ENCODE assay signal across 9 cellular contexts in genomic region chr7:98021588-98022351, GRCh38. TPM values are rescaled to one million over a fixed set of nuclear protein-coding genes. Genes with fewer than 3 reads are reported as not detected.
DNase-seq lines count a peak whose midpoint lies in the region; ATAC-seq, FAIRE-seq and TF ChIP-seq lines count a peak whose summit lies in the region.
"Had no signal": no experiment of that assay in that cellular context is flagged by ENCODE, and none has a peak within 500 bp of the region (broad histone marks: within the 10 kb centered on the region; RNA-seq: fewer than 3 reads in every experiment).

No MANE protein-coding gene starts in this region.

- 0 out of 2 replicates have a peak, but pooled peaks cover 3% of the 10 kb centered on the region for H4K20me1 ChIP-seq in HepG2 (ENCODE audit: insufficient read depth, low read length)

- no TSS peak for BruUV-seq in HepG2 (replicated peaks; lab: Mats Ljungman, UMichigan)

- H3K4me3 Mint-ChIP-seq in chondrocyte (ENCODE audit: unreplicated experiment) = no peak overlapping the region
- H3K4me3 Mint-ChIP-seq: stimulated activated naive CD8-positive, alpha-beta T cell treated with anti-CD3 and anti-CD28 coated beads, Interleukin-15, Interleukin-2, amounts not matched to agents 100 ng/mL and 50 ng/mL, for 24 hours had no signal

- TF ChIP-seq EP300 in HepG2 (IDR thresholded peaks at IDR 0.05; ENCODE audit: low read depth in 2 of 2, low read length in 2 of 2) = no peak
- TF ChIP-seq EP300 in HepG2 (CRISPR knock-in tag; IDR thresholded peaks at IDR 0.05; ENCODE audit: borderline replicate concordance) = no peak

- H3K9ac ChIP-seq in HepG2 (ENCODE audit: insufficient read depth, low read depth, low read length) = no peak overlapping the region

- no peaks in the 10 kb centered on the region for H3K9me3 Mint-ChIP-seq in chondrocyte (ENCODE audit: low read depth)
- H3K9me3 Mint-ChIP-seq: stimulated activated naive CD8-positive, alpha-beta T cell treated with anti-CD3 and anti-CD28 coated beads, Interleukin-15, Interleukin-2, amounts not matched to agents 100 ng/mL and 50 ng/mL, for 24 hours had no signal

- no peaks in the 10 kb centered on the region for H3K36me3 ChIP-seq in HepG2 (replicated peaks in 1 of 2; ENCODE audit: control insufficient read depth in 1 of 2, insufficient read depth in 2 of 2, low read length in 2 of 2)

- POLR2A ChIA-PET in HepG2 (lab: Yijun Ruan, JAX) = interaction anchor here (0.9 kb wide), 1 partner anchor 147 kb away, joined by 4 read pairs; no protein-coding TSS in a partner anchor

- no peaks in the 10 kb centered on the region for H3K36me3 Mint-ChIP-seq in chondrocyte (ENCODE audit: low read depth)

- WGBS in HepG2 (ENCODE audit: low lambda C conversion rate) = 8% methylated on average over 18 of the region's 18 CpGs

- H3K27ac Mint-ChIP-seq in chondrocyte (ENCODE audit: unreplicated experiment) = no peak overlapping the region
- H3K27ac Mint-ChIP-seq: stimulated activated naive CD8-positive, alpha-beta T cell treated with anti-CD3 and anti-CD28 coated beads, Interleukin-15, Interleukin-2, amounts not matched to agents 100 ng/mL and 50 ng/mL, for 24 hours had no signal

- FAIRE-seq in GM18507 (lab: Jason Lieb, UNC) = peak; percentile 48
- no peak for FAIRE-seq in HepG2 (lab: Jason Lieb, UNC)

- no peak for TF ChIP-seq POLR2A in HepG2 (IDR thresholded peaks at IDR 0.05; ENCODE audit: insufficient read depth in 1 of 2, low read depth in 2 of 2, low read length in 2 of 2)

- H3K4me3 ChIP-seq in HepG2 (replicated peaks in 1 of 3; ENCODE audit: insufficient read depth in 1 of 3, low read depth in 2 of 3, low read length in 3 of 3) = no peak overlapping the region

- no peaks in the 10 kb centered on the region for H3K79me2 ChIP-seq in HepG2 (ENCODE audit: insufficient read depth, low read length)

- H3K27me3 ChIP-seq in HepG2 (ENCODE audit: control insufficient read depth in 1 of 2, insufficient read depth in 2 of 2, low read length in 2 of 2) = peaks cover 2% of the 10 kb centered on the region in 2 experiments; a peak in 1 of 5 replicates

- H3K4me1 ChIP-seq in HepG2 (ENCODE audit: insufficient read depth, low read length) = 0 out of 2 replicates have a peak, but pooled peaks cover 5% of the 10 kb centered on the region

- in situ Hi-C loops in HepG2 (cut with HindIII; ENCODE audit: extremely low pct_ligation_motif_present, low pct_unique_long_range_greater_than_20kb) = loop anchor here (5.0 kb wide), 1 partner anchor 141 kb away; no protein-coding TSS in a partner anchor

- TF ChIP-seq RAD21 in HepG2 (CRISPR knock-in tag; IDR thresholded peaks at IDR 0.05) = peak; percentile 91

- peaks cover 3% of the 10 kb centered on the region for H3K4me1 Mint-ChIP-seq in chondrocyte (ENCODE audit: low read depth)

- CTCF ChIA-PET in HepG2 (lab: Yijun Ruan, JAX; ENCODE audit: low intra/inter-chr PET ratio, low total read pairs) = interaction anchor here (1.7 to 2.3 kb wide), 2 partner anchors 146 to 219 kb away, joined by 12 to 68 read pairs; no protein-coding TSS in a partner anchor

- intact Hi-C loops in HepG2 (cut with micrococcal nuclease; ENCODE audit: unreplicated experiment) = loop anchor here (1.0 to 2.0 kb wide), 3 partner anchors 85 to 220 kb away; partner anchors contain the start of gene LMTK2

- H3K9me3 ChIP-seq in HepG2 (ENCODE audit: low read length) = no peaks in the 10 kb centered on the region

- peaks cover 4% of the 10 kb centered on the region for H3K27me3 Mint-ChIP-seq in chondrocyte (ENCODE audit: low read depth)
- H3K27me3 Mint-ChIP-seq: stimulated activated naive CD8-positive, alpha-beta T cell treated with anti-CD3 and anti-CD28 coated beads, Interleukin-15, Interleukin-2, amounts not matched to agents 100 ng/mL and 50 ng/mL, for 24 hours had no signal

- H2AFZ ChIP-seq in HepG2 (ENCODE audit: low read length) = no peak overlapping the region

- DNase-seq in A172 (ENCODE audit: low spot score) = peak; percentile 64
- DNase-seq in GM18507 (ENCODE audit: extremely low spot score, insufficient read length, low read depth) = peak; percentile 60
- DNase-seq in NCI-H460 (ENCODE audit: extremely low read depth, low read depth) = peak; percentile 68
- DNase-seq in activated CD4-positive, alpha-beta T cell treated with anti-CD3 and anti-CD28 coated beads for 48 hours = peak; percentile 90
- no peak for DNase-seq in chondrocyte (ENCODE audit: low spot score)
- peak; percentile 49 for DNase-seq in HepG2 (ENCODE audit: low spot score)
- DNase-seq in stimulated activated CD4-positive, alpha-beta T cell treated with anti-CD3 and anti-CD28 coated beads, TNF-alpha, amount 100 ng/mL, for 1 hour (ENCODE audit: low read depth in 3 of 3, low spot score in 1 of 3) = peak; percentile 45 to 84 (median 63)

- H3K27ac ChIP-seq in HepG2 (ENCODE audit: extremely low read length, insufficient read depth, low read length) = no peak overlapping the region

- peak overlapping the region; percentile 42; the same call in 1 of the 2 replicates for H3K4me2 ChIP-seq in HepG2 (ENCODE audit: low read depth, low read length)

- peak; percentile 94 for TF ChIP-seq CTCF in chondrocyte (IDR thresholded peaks at IDR 0.05)
- TF ChIP-seq CTCF in HepG2 (CRISPR knock-in tag; IDR thresholded peaks at IDR 0.05) = peak; percentile 92

- peak; percentile 85 for ATAC-seq in HG03280 (IDR thresholded peaks at IDR 0.05; ENCODE audit: unreplicated experiment)
- ATAC-seq in HepG2 = peak; percentile 91

TF ChIP-seq in HepG2, 621 proteins besides CTCF, POLR2A, EP300 and RAD21 (continues in another document):
- no peak for TF ChIP-seq ZNF597 (CRISPR knock-in tag; IDR thresholded peaks at IDR 0.05)
- TF ChIP-seq SMC3 (IDR thresholded peaks at IDR 0.05; ENCODE audit: low read length) = peak; percentile 70
- 0 out of 2 replicates have a peak, but pooled peaks have one; percentile 13 for TF ChIP-seq RXRA (CRISPR knock-in tag; IDR thresholded peaks at IDR 0.05)
- TF ChIP-seq TARDBP (CRISPR knock-in tag; IDR thresholded peaks at IDR 0.05) = no peak
- TF ChIP-seq YY1 (IDR thresholded peaks at IDR 0.05; ENCODE audit: insufficient read depth, insufficient replicate concordance, low read depth, low read length) = no peak
- TF ChIP-seq STAG1 (CRISPR knock-in tag; IDR thresholded peaks at IDR 0.05) = peak; percentile 98
- no peak for TF ChIP-seq MAFG (CRISPR knock-in tag; IDR thresholded peaks at IDR 0.05)
- TF ChIP-seq ELF3 (CRISPR knock-in tag; IDR thresholded peaks at IDR 0.05) = peak; percentile 53; the same call in 1 of the 2 replicates
- TF ChIP-seq BORCS8-MEF2B (CRISPR knock-in tag; IDR thresholded peaks at IDR 0.05) = 0 out of 2 replicates have a peak, but pooled peaks have one; percentile 26
- TF ChIP-seq, protein P1, sequence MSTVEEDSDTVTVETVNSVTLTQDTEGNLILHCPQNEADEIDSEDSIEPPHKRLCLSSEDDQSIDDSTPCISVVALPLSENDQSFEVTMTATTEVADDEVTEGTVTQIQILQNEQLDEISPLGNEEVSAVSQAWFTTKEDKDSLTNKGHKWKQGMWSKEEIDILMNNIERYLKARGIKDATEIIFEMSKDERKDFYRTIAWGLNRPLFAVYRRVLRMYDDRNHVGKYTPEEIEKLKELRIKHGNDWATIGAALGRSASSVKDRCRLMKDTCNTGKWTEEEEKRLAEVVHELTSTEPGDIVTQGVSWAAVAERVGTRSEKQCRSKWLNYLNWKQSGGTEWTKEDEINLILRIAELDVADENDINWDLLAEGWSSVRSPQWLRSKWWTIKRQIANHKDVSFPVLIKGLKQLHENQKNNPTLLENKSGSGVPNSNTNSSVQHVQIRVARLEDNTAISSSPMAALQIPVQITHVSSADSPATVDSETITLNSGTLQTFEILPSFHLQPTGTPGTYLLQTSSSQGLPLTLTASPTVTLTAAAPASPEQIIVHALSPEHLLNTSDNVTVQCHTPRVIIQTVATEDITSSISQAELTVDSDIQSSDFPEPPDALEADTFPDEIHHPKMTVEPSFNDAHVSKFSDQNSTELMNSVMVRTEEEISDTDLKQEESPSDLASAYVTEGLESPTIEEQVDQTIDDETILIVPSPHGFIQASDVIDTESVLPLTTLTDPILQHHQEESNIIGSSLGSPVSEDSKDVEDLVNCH (CRISPR knock-in tag; IDR thresholded peaks at IDR 0.05) = no peak

RNA-seq across cellular contexts. Expression of gene OCM2, which starts 31.8 kb away (rescaled TPM):
- not detected in 2 replicates for total RNA-seq in A172 (2014; rRNA removed; shearing (Covaris generic))
- total RNA-seq in NCI-H460 (2014; rRNA removed; shearing (Covaris generic)) = not detected in 2 replicates
- polyA plus RNA-seq in NCI-H460 (2014; cell fraction: nucleus; rRNA removed) = not detected in 2 replicates
- total RNA-seq in chondrocyte = not detected in 3 replicates
- not detected in 2 replicates for total RNA-seq in HepG2 (2016; rRNA removed; fragmentation: Illumina TruSeq; extraction: Trizol)
- not detected in 2 replicates for total RNA-seq in HepG2 (2016; cell fraction: cytosol; rRNA removed; fragmentation: Illumina TruSeq; extraction: Trizol; ENCODE audit: low read depth)
- total RNA-seq in HepG2 (2016; cell fraction: insoluble cytoplasmic fraction; rRNA removed; fragmentation: Illumina TruSeq; extraction: Trizol) = not detected in 2 replicates
- total RNA-seq in HepG2 (2016; cell fraction: membrane; rRNA removed; fragmentation: Illumina TruSeq; extraction: Trizol) = not detected in 2 replicates
- not detected in 2 replicates for total RNA-seq in HepG2 (2016; cell fraction: nucleus; rRNA removed; fragmentation: Illumina TruSeq; extraction: Trizol)
- polyA plus RNA-seq in HepG2 (2011; rRNA removed) = not detected in 2 replicates
- polyA plus RNA-seq in HepG2 (2011; cell fraction: cytosol; rRNA removed) = not detected in 2 replicates
- not detected in 2 replicates for polyA plus RNA-seq in HepG2 (2011; cell fraction: nucleus; rRNA removed)
- not detected in 2 replicates for polyA plus RNA-seq in HepG2 (2012)
- not detected in 2 replicates for polyA plus RNA-seq in HepG2 (2016; cell fraction: cytosol; fragmentation: Illumina TruSeq; extraction: Trizol; ENCODE audit: low read depth)
- not detected in 2 replicates for polyA plus RNA-seq in HepG2 (2016; cell fraction: insoluble cytoplasmic fraction; fragmentation: Illumina TruSeq; extraction: Trizol; ENCODE audit: low read depth)
- not detected in 2 replicates for polyA plus RNA-seq in HepG2 (2016; cell fraction: membrane; fragmentation: Illumina TruSeq; extraction: Trizol; ENCODE audit: low read depth)
- not detected in 2 replicates for polyA plus RNA-seq in HepG2 (2016; cell fraction: nucleus; fragmentation: Illumina TruSeq; extraction: Trizol; ENCODE audit: insufficient read depth, low read depth)
- polyA minus RNA-seq in HepG2 (2011; rRNA and poly(A)+ RNA removed; ENCODE audit: low replicate concordance) = not detected in 2 replicates
- not detected in 2 replicates for polyA minus RNA-seq in HepG2 (2011; cell fraction: cytosol; rRNA and poly(A)+ RNA removed)
- not detected in 2 replicates for polyA minus RNA-seq in HepG2 (2011; cell fraction: nucleus; rRNA and poly(A)+ RNA removed)
